ENCODE assay signal across 8 cellular contexts in genomic region chr11:73376803-73377629, GRCh38. TPM values are rescaled to one million over a fixed set of nuclear protein-coding genes. Genes with fewer than 3 reads are reported as not detected.
DNase-seq lines count a peak whose midpoint lies in the region; ATAC-seq lines count a peak whose summit lies in the region.

No MANE protein-coding gene starts in this region.

- intact Hi-C loops in right cardiac atrium (cut with DNase I), result no loop called here

- CTCF ChIA-PET in T-cell (lab: Charles Lee), result interaction anchor here in 1 of 2 donors (1.4 kb wide), 1 partner anchor 26 kb away, joined by 5 read pairs; no protein-coding TSS in a partner anchor

- peaks cover 62 to 85% (median 81%) of the 10 kb centered on the region in 10 experiments for H3K4me1 ChIP-seq in BLaER1 treated with 17β-estradiol and CSF1 and Interleukin-3, amounts not matched to agents 10 nM and 100 nM
- no peaks in the 10 kb centered on the region for H3K4me1 ChIP-seq in right cardiac atrium (ENCODE audit: control insufficient read depth, insufficient read depth, low read length)

- peak overlapping the region; percentile 91 to 100 (median 99) for H3K4me3 ChIP-seq in BLaER1 treated with 17β-estradiol and CSF1 and Interleukin-3, amounts not matched to agents 10 nM and 100 nM
- H3K4me3 ChIP-seq in right cardiac atrium (ENCODE audit: low read length), result peak overlapping the region; percentile 63

- peak overlapping the region; percentile 82 to 89 (median 88) for H3K4me3 Mint-ChIP-seq in T-cell

- ATAC-seq in GM19351 (IDR thresholded peaks at IDR 0.05; ENCODE audit: unreplicated experiment) (peak; percentile 21), T-cell (replicated peaks in 1 of 4) (peak; percentile 4 to 42 (median 10)), right cardiac atrium (peak; percentile 36 to 44)

- WGBS in right cardiac atrium, result 7% methylated on average over 56 of the region's 56 CpGs

- no peaks in the 10 kb centered on the region for H3K27me3 ChIP-seq in BLaER1 treated with 17β-estradiol and CSF1 and Interleukin-3, amounts not matched to agents 10 nM and 100 nM
- H3K27me3 ChIP-seq in right cardiac atrium (ENCODE audit: control insufficient read depth, insufficient read depth), result no peaks in the 10 kb centered on the region

- peak overlapping the region; percentile 94 to 99 (median 99) for H3K9ac ChIP-seq in BLaER1 treated with 17β-estradiol and CSF1 and Interleukin-3, amounts not matched to agents 10 nM and 100 nM

- peaks cover 0 to 31% (median 6%) of the 10 kb centered on the region in 11 experiments; a peak in 10 of 22 replicates for H3K36me3 ChIP-seq in BLaER1 treated with 17β-estradiol and CSF1 and Interleukin-3, amounts not matched to agents 10 nM and 100 nM

- no peaks in the 10 kb centered on the region for H3K36me3 Mint-ChIP-seq in T-cell

- peak overlapping the region; percentile 86 to 94 for H3K27ac Mint-ChIP-seq in T-cell

- peak overlapping the region; percentile 89 to 100 (median 96) for H3K4me2 ChIP-seq in BLaER1 treated with 17β-estradiol and CSF1 and Interleukin-3, amounts not matched to agents 10 nM and 100 nM

- H3K9me3 ChIP-seq in BLaER1 treated with 17β-estradiol and CSF1 and Interleukin-3, amounts not matched to agents 10 nM and 100 nM (replicated peaks in 1 of 11), result no peaks in the 10 kb centered on the region
- no peaks in the 10 kb centered on the region for H3K9me3 ChIP-seq in right cardiac atrium (ENCODE audit: control insufficient read depth, low read length)

- H3K9me3 Mint-ChIP-seq in T-cell, result no peaks in the 10 kb centered on the region

- H3K27ac ChIP-seq in BLaER1 treated with 17β-estradiol and CSF1 and Interleukin-3, amounts not matched to agents 10 nM and 100 nM, result peak overlapping the region; percentile 92 to 99 (median 96)
- peak overlapping the region; percentile 72 for H3K27ac ChIP-seq in right cardiac atrium (ENCODE audit: low read length)

- H4K20me1 ChIP-seq in BLaER1 treated with 17β-estradiol and CSF1 and Interleukin-3, amounts not matched to agents 10 nM and 100 nM, result peaks cover 31 to 58% (median 50%) of the 10 kb centered on the region in 11 experiments; a peak in 21 of 22 replicates

- DNase-seq in HuH-7 (ENCODE audit: low spot score), result peak; percentile 66
- DNase-seq in T-cell, result peak; percentile 26 to 71 (median 59)
- DNase-seq in amniotic epithelial cell (ENCODE audit: low read depth), result peak; percentile 85
- peak; percentile 72 to 84 (median 79) for DNase-seq in right cardiac atrium
- DNase-seq in retina, result peak; percentile 79
- DNase-seq in NCI-H2107 treated with DMSO at 0.1 percent for 48 hours (lab: John Stamatoyannopoulos, UW; ENCODE audit: unreplicated experiment), result no peak

- H3K27me3 Mint-ChIP-seq in T-cell, result no peaks in the 10 kb centered on the region

- H3K4me1 Mint-ChIP-seq in T-cell, result peaks cover 43 to 60% (median 45%) of the 10 kb centered on the region in 3 donors

- POLR2A ChIA-PET in T-cell (lab: Charles Lee), result no interaction called here

RNA-seq across cellular contexts. Expression of gene RELT, which starts 0.8 kb away (rescaled TPM):
- 100 to 1,000 TPM in 1 of 5 donors, 10 to 100 TPM in 4; 15.6 to 113 (median 19.9) TPM for total RNA-seq in T-cell
- 10 to 100 TPM in 1 of 4 donors, 1 to 10 TPM in 3; 3.9 to 11.2 (median 7.0) TPM for total RNA-seq in right cardiac atrium
- polyA plus RNA-seq in right cardiac atrium, result 4.1 TPM
